In genomic region chr15:43465105-43465504, GRCh38 we compare ENCODE assay signal across 13 cellular contexts. TPM values are rescaled to one million over a fixed set of nuclear protein-coding genes. Genes with fewer than 3 reads are reported as not detected.
DNase-seq lines count a peak whose midpoint lies in the region; ATAC-seq and TF ChIP-seq lines count a peak whose summit lies in the region.
"Had no signal": no experiment of that assay in that cellular context is flagged by ENCODE, and none has a peak within 500 bp of the region (broad histone marks: within the 10 kb centered on the region; RNA-seq: fewer than 3 reads in every experiment).

No MANE protein-coding gene starts in this region.

- H3K4me3 Mint-ChIP-seq in activated naive CD4-positive, alpha-beta T cell treated with anti-CD3 and anti-CD28 coated beads, Interleukin-2, amount 50 U/mL, for 24 hours, result no peak overlapping the region
- no peak overlapping the region for H3K4me3 Mint-ChIP-seq in activated naive CD4-positive, alpha-beta T cell treated with anti-CD3 and anti-CD28 coated beads, Interleukin-2, amount 10 ng/mL, durations not matched to agents 7 days and 5 days
- H3K4me3 Mint-ChIP-seq in stimulated activated effector memory CD8-positive, alpha-beta T cell treated with anti-CD3 and anti-CD28 coated beads, Interleukin-12 subunit alpha, Interleukin-12 subunit beta, amount 100 ng/mL, for 72 hours, result no peak overlapping the region

- peaks cover 23% of the 10 kb centered on the region for H3K36me3 Mint-ChIP-seq in activated naive CD4-positive, alpha-beta T cell treated with anti-CD3 and anti-CD28 coated beads, Interleukin-2, amount 50 U/mL, for 24 hours
- H3K36me3 Mint-ChIP-seq in activated naive CD4-positive, alpha-beta T cell treated with anti-CD3 and anti-CD28 coated beads, Interleukin-2, amount 10 ng/mL, durations not matched to agents 7 days and 5 days, result peaks cover 21% of the 10 kb centered on the region
- peaks cover 93% of the 10 kb centered on the region for H3K36me3 Mint-ChIP-seq in stimulated activated effector memory CD8-positive, alpha-beta T cell treated with anti-CD3 and anti-CD28 coated beads, Interleukin-12 subunit alpha, Interleukin-12 subunit beta, amount 100 ng/mL, for 72 hours

- H3K4me1 Mint-ChIP-seq in activated naive CD4-positive, alpha-beta T cell treated with anti-CD3 and anti-CD28 coated beads, Interleukin-2, amount 50 U/mL, for 24 hours, result peaks cover 4% of the 10 kb centered on the region
- no peaks in the 10 kb centered on the region for H3K4me1 Mint-ChIP-seq in activated naive CD4-positive, alpha-beta T cell treated with anti-CD3 and anti-CD28 coated beads, Interleukin-2, amount 10 ng/mL, durations not matched to agents 7 days and 5 days
- peaks cover 7% of the 10 kb centered on the region for H3K4me1 Mint-ChIP-seq in stimulated activated effector memory CD8-positive, alpha-beta T cell treated with anti-CD3 and anti-CD28 coated beads, Interleukin-12 subunit alpha, Interleukin-12 subunit beta, amount 100 ng/mL, for 72 hours

- no peak for TF ChIP-seq CTCF in gastrocnemius medialis (IDR thresholded peaks at IDR 0.05 in 4 of 5, conservative IDR thresholded peaks at IDR 0.05 in 1 of 5)
- TF ChIP-seq CTCF in lower leg skin (IDR thresholded peaks at IDR 0.05), result no peak

- in situ Hi-C loops in gastrocnemius medialis (cut with MboI; ENCODE audit: low sequenced_read_pairs in 4 of 4), result no loop called here

- H3K27me3 Mint-ChIP-seq in activated naive CD4-positive, alpha-beta T cell treated with anti-CD3 and anti-CD28 coated beads, Interleukin-2, amount 50 U/mL, for 24 hours, result no peaks in the 10 kb centered on the region
- H3K27me3 Mint-ChIP-seq in activated naive CD4-positive, alpha-beta T cell treated with anti-CD3 and anti-CD28 coated beads, Interleukin-2, amount 10 ng/mL, durations not matched to agents 7 days and 5 days, result no peaks in the 10 kb centered on the region

- intact Hi-C loops in gastrocnemius medialis (cut with DNase I; ENCODE audit: low total_unique reads), result no loop called here
- intact Hi-C loops in lower leg skin (cut with DNase I; ENCODE audit: low total_unique reads), result no loop called here

- no peak for TF ChIP-seq POLR2A in gastrocnemius medialis (IDR thresholded peaks at IDR 0.05)
- no peak for TF ChIP-seq POLR2A in lower leg skin (IDR thresholded peaks at IDR 0.05)

- no peak overlapping the region for H3K27ac ChIP-seq in gastrocnemius medialis
- H3K27ac ChIP-seq: A549, cardiac muscle cell had no signal

- DNase-seq in activated naive CD4-positive, alpha-beta T cell treated with anti-CD3 and anti-CD28 coated beads, Interleukin-2, amount 10 ng/mL, durations not matched to agents 7 days and 5 days, result no peak
- DNase-seq in RKO (ENCODE audit: low spot score) (peak; percentile 12), fibroblast of gingiva (ENCODE audit: low read depth) (peak; percentile 87), gastrocnemius medialis (no peak), lower leg skin (ENCODE audit: low spot score in 2 of 2) (no peak)
- no peak for DNase-seq in stimulated activated effector memory CD8-positive, alpha-beta T cell treated with anti-CD3 and anti-CD28 coated beads, Interleukin-12 subunit alpha, Interleukin-12 subunit beta, amount 100 ng/mL, for 72 hours (ENCODE audit: low spot score in 2 of 2)
- DNase-seq: NCI-H187 treated with DMSO at 0.1 percent for 48 hours; stimulated activated CD4-positive, alpha-beta T cell treated with anti-CD3 and anti-CD28 coated beads, Interleukin-4, amount 100 ng/mL, for 4 hours; T1000 had no signal

- peaks cover 0 to 16% of the 10 kb centered on the region in 2 donors for H3K36me3 ChIP-seq in gastrocnemius medialis

- H3K4me3 ChIP-seq in gastrocnemius medialis (no peak overlapping the region), lower leg skin (ENCODE audit: low read depth, poor library complexity, severe bottlenecking) (no peak overlapping the region)
- H3K4me3 ChIP-seq: A549, cardiac muscle cell had no signal

- WGBS in lower leg skin, 2 donors, result 60 to 87% methylated on average over 2 of the region's 2 CpGs

- ATAC-seq in stimulated activated effector memory CD8-positive, alpha-beta T cell treated with anti-CD3 and anti-CD28 coated beads, Interleukin-12 subunit alpha, Interleukin-12 subunit beta, amount 100 ng/mL, for 72 hours, result peak; percentile 45
- ATAC-seq in gastrocnemius medialis, result no peak
- ATAC-seq in HG02763 (IDR thresholded peaks at IDR 0.05; ENCODE audit: unreplicated experiment), result no peak
- ATAC-seq: A549 had no signal

- peak overlapping the region; percentile 68 for H3K27ac Mint-ChIP-seq in activated naive CD4-positive, alpha-beta T cell treated with anti-CD3 and anti-CD28 coated beads, Interleukin-2, amount 50 U/mL, for 24 hours
- no peak overlapping the region for H3K27ac Mint-ChIP-seq in activated naive CD4-positive, alpha-beta T cell treated with anti-CD3 and anti-CD28 coated beads, Interleukin-2, amount 10 ng/mL, durations not matched to agents 7 days and 5 days
- no peak overlapping the region for H3K27ac Mint-ChIP-seq in stimulated activated effector memory CD8-positive, alpha-beta T cell treated with anti-CD3 and anti-CD28 coated beads, Interleukin-12 subunit alpha, Interleukin-12 subunit beta, amount 100 ng/mL, for 72 hours

- H3K9me3 Mint-ChIP-seq in activated naive CD4-positive, alpha-beta T cell treated with anti-CD3 and anti-CD28 coated beads, Interleukin-2, amount 50 U/mL, for 24 hours, result no peaks in the 10 kb centered on the region
- H3K9me3 Mint-ChIP-seq in activated naive CD4-positive, alpha-beta T cell treated with anti-CD3 and anti-CD28 coated beads, Interleukin-2, amount 10 ng/mL, durations not matched to agents 7 days and 5 days, result no peaks in the 10 kb centered on the region
- H3K9me3 Mint-ChIP-seq in stimulated activated effector memory CD8-positive, alpha-beta T cell treated with anti-CD3 and anti-CD28 coated beads, Interleukin-12 subunit alpha, Interleukin-12 subunit beta, amount 100 ng/mL, for 72 hours, result no peaks in the 10 kb centered on the region

- peaks cover 0 to 21% of the 10 kb centered on the region in 2 donors for H3K4me1 ChIP-seq in gastrocnemius medialis
- H3K4me1 ChIP-seq: A549 had no signal

- H3K27me3 ChIP-seq in gastrocnemius medialis, result no peaks in the 10 kb centered on the region
- H3K27me3 ChIP-seq: cardiac muscle cell had no signal

- CTCF ChIA-PET in activated naive CD4-positive, alpha-beta T cell treated with anti-CD3 and anti-CD28 coated beads, Interleukin-2, amount 10 ng/mL, durations not matched to agents 7 days and 5 days (lab: Charles Lee), result no interaction called here

- no peaks in the 10 kb centered on the region for H3K9me3 ChIP-seq in gastrocnemius medialis
- H3K9me3 ChIP-seq: A549 had no signal

RNA-seq across cellular contexts. Expression of gene TP53BP1, which starts 27.9 kb away (rescaled TPM):
- total RNA-seq in gastrocnemius medialis (10 to 100 TPM in 3 of 4 donors, 1 to 10 TPM in 1; 9.0 to 17.0 (median 13.3) TPM), lower leg skin (10 to 100 TPM; 13.0 to 17.9 (median 16.9) TPM)

RNA-seq across cellular contexts. Expression of gene MAP1A, which starts 52.3 kb away (rescaled TPM):
- total RNA-seq in gastrocnemius medialis (10 to 100 TPM in 2 of 4 donors, 1 to 10 TPM in 2; 3.5 to 13.0 (median 8.2) TPM), lower leg skin (1 to 10 TPM; 2.3 to 6.7 (median 3.8) TPM)

Comparison
In these comparisons a context has a peak if more than half of its experiments do, and no peak if none do; other contexts are left out.
1. DNase-seq: peak in RKO (single experiment) and fibroblast of gingiva (single experiment); none in activated naive CD4-positive, alpha-beta T cell treated with anti-CD3 and anti-CD28 coated beads, Interleukin-2, amount 10 ng/mL, durations not matched to agents 7 days and 5 days (single experiment), stimulated activated effector memory CD8-positive, alpha-beta T cell treated with anti-CD3 and anti-CD28 coated beads, Interleukin-12 subunit alpha, Interleukin-12 subunit beta, amount 100 ng/mL, for 72 hours (0 of 2), gastrocnemius medialis (0 of 2) and lower leg skin (0 of 2).